In genomic region chr2:8371653-8372052, GRCh38 we compare ENCODE assay signal across 28 cellular contexts.
"Had no signal": no experiment of that assay in that cellular context is flagged by ENCODE, and none has a peak within 500 bp of the region (broad histone marks: within the 10 kb centered on the region; RNA-seq: fewer than 3 reads in every experiment).

No MANE protein-coding gene starts in this region.

- FAIRE-seq: keratinocyte, urothelium cell line had no signal

- DNase-seq: hippocampal formation; kidney glomerular epithelial cell; left cardiac atrium; left lung; mesendoderm; naive B cell; natural killer cell; nephron progenitor cell; ovary; stimulated activated CD4-positive, alpha-beta T cell treated with anti-CD3 and anti-CD28 coated beads, Interleukin-12 subunit alpha, Interleukin-12 subunit beta, amount 100 ng/mL, for 4 hours; stimulated activated CD4-positive, alpha-beta T cell treated with anti-CD3 and anti-CD28 coated beads, Interleukin-15, amount 100 ng/mL, for 24 hours; stimulated activated CD4-positive, alpha-beta T cell treated with anti-CD3 and anti-CD28 coated beads, Interleukin-2, amount 100 ng/mL, for 24 hours; stimulated activated CD4-positive, alpha-beta T cell treated with anti-CD3 and anti-CD28 coated beads, Interleukin-4, amount 100 ng/mL, for 1 hour; stimulated activated naive CD4-positive, alpha-beta T cell; tibial artery; trophoblast cell; upper lobe of right lung had no signal

- H3K27me3 ChIP-seq: left lung, neural progenitor cell, neutrophil, ovary, right atrium auricular region, suprapubic skin, tibial artery, upper lobe of right lung had no signal

- H3K27ac ChIP-seq: left lung, neural progenitor cell, neutrophil, ovary, right atrium auricular region, skin epidermis, suprapubic skin, thoracic aorta, tibial artery, upper lobe of right lung had no signal

- H3K9me3 ChIP-seq: neutrophil, ovary, right atrium auricular region, suprapubic skin, thoracic aorta, tibial artery, upper lobe of right lung had no signal

- ATAC-seq: left cardiac atrium; left lung; natural killer cell; sciatic nerve; stimulated activated effector memory CD8-positive, alpha-beta T cell treated with anti-CD3 and anti-CD28 coated beads, Interleukin-12 subunit alpha, Interleukin-12 subunit beta, amount 100 ng/mL, for 72 hours; upper lobe of right lung had no signal

- H3K4me3 ChIP-seq: left lung, lung, neural progenitor cell, ovary, right atrium auricular region, skin epidermis, suprapubic skin, thoracic aorta, tibial artery, upper lobe of right lung had no signal

- H3K36me3 ChIP-seq: left lung, neural progenitor cell, neutrophil, ovary, right atrium auricular region, suprapubic skin, thoracic aorta, tibial artery, upper lobe of right lung had no signal

- H3K4me1 ChIP-seq: left lung, neural progenitor cell, right atrium auricular region, suprapubic skin, tibial artery, upper lobe of right lung had no signal
